ENCODE assay signal across 12 cellular contexts in genomic region chr5:10457682-10458574, GRCh38. TPM values are rescaled to one million over a fixed set of nuclear protein-coding genes. Genes with fewer than 3 reads are reported as not detected.
DNase-seq lines count a peak whose midpoint lies in the region; ATAC-seq and TF ChIP-seq lines count a peak whose summit lies in the region.
"Had no signal": no experiment of that assay in that cellular context is flagged by ENCODE, and none has a peak within 500 bp of the region (broad histone marks: within the 10 kb centered on the region; RNA-seq: fewer than 3 reads in every experiment).

No MANE protein-coding gene starts in this region.

- H3K79me2 ChIP-seq in H9 (ENCODE audit: insufficient read depth, low read length) (no peaks in the 10 kb centered on the region), smooth muscle cell (ENCODE audit: low read depth) (no peaks in the 10 kb centered on the region)

- no peaks in the 10 kb centered on the region for H3K79me1 ChIP-seq in H9 (ENCODE audit: insufficient read depth, low read depth, low read length, poor library complexity, severe bottlenecking)

- no peak overlapping the region for H3K4ac ChIP-seq in H9 (ENCODE audit: low read depth, low read length)

- ATAC-seq in activated T-cell treated with anti-CD3 and anti-CD28 coated beads, Interleukin-2, amount 50 U/mL, for 72 hours (replicated peaks in 1 of 2) = no peak
- no peak for ATAC-seq in HG03280 (IDR thresholded peaks at IDR 0.05; ENCODE audit: unreplicated experiment)
- ATAC-seq: natural killer cell had no signal

- H3K4me1 ChIP-seq in H9 (ENCODE audit: insufficient read depth, low read length) (no peaks in the 10 kb centered on the region), prostate gland (replicated peaks) (peaks cover 6% of the 10 kb centered on the region), smooth muscle cell (ENCODE audit: low read depth) (peaks cover 13% of the 10 kb centered on the region)

- no peak overlapping the region for H2AFZ ChIP-seq in H9 (ENCODE audit: low read length)
- no peak overlapping the region for H2AFZ ChIP-seq in smooth muscle cell (ENCODE audit: low read depth)

- peak; percentile 48 for DNase-seq in H9
- DNase-seq in NCI-H82 treated with DMSO at 0.1 percent for 48 hours (lab: John Stamatoyannopoulos, UW; ENCODE audit: unreplicated experiment) = peak; percentile 29
- peak; percentile 67 for DNase-seq in glutamatergic neuron
- DNase-seq in prostate gland (ENCODE audit: low spot score) = peak; percentile 44
- DNase-seq in activated T-cell treated with anti-CD3 and anti-CD28 coated beads, Interleukin-2, amount 50 U/mL, for 72 hours = no peak
- no peak for DNase-seq in smooth muscle cell (lab: John Stamatoyannopoulos, UW; ENCODE audit: unreplicated experiment)
- DNase-seq in HuH-7 (ENCODE audit: low spot score) = no peak
- DNase-seq: activated B cell treated with CpG ODN at 0.5 μM for 24 hours, natural killer cell had no signal

- no peak overlapping the region for H2BK15ac ChIP-seq in H9 (ENCODE audit: low read depth, low read length)

- H3K4me3 ChIP-seq in prostate gland = no peak overlapping the region
- no peak overlapping the region for H3K4me3 ChIP-seq in smooth muscle cell

- H3K36me3 ChIP-seq in prostate gland (no peaks in the 10 kb centered on the region), smooth muscle cell (ENCODE audit: low read depth) (no peaks in the 10 kb centered on the region)

- H3K4me2 ChIP-seq in H9 (ENCODE audit: insufficient read depth, insufficient read length, low read length) (no peak overlapping the region), smooth muscle cell (no peak overlapping the region)

- H4K5ac ChIP-seq in H9 (ENCODE audit: insufficient read length, low read depth, low read length) = no peak overlapping the region

- no peak overlapping the region for H3K56ac ChIP-seq in H9 (ENCODE audit: insufficient read length, low read depth, low read length)

- H3K27me3 ChIP-seq in H9 (ENCODE audit: insufficient read depth, low read length) (no peaks in the 10 kb centered on the region), prostate gland (replicated peaks; ENCODE audit: insufficient read depth) (no peaks in the 10 kb centered on the region), smooth muscle cell (ENCODE audit: low read depth) (no peaks in the 10 kb centered on the region)

- H3K27ac Mint-ChIP-seq in H9 = no peak overlapping the region
- H3K27ac Mint-ChIP-seq in glutamatergic neuron (ENCODE audit: unreplicated experiment) = no peak overlapping the region
- H3K27ac Mint-ChIP-seq in activated T-cell treated with anti-CD3 and anti-CD28 coated beads, Interleukin-2, amount 50 U/mL, for 72 hours = no peak overlapping the region
- H3K27ac Mint-ChIP-seq: activated B cell treated with CpG ODN at 0.5 μM for 24 hours; activated T-helper 2 cell treated with anti-CD3 and anti-CD28 coated beads, Interferon-gamma antibody, Interleukin-2, Interleukin-4, amounts not matched to agents 10 μg/mL and 5 μg/mL and 100 μg/mL, durations not matched to agents 14 hours and 24 hours and 36 hours; dendritic cell treated with granulocyte-macrophage colony-stimulating factor and Interleukin-4, amounts not matched to agents 40 ng/mL and 50 ng/mL, for 4 days; natural killer cell had no signal

- no peak overlapping the region for H2BK20ac ChIP-seq in H9 (ENCODE audit: low read depth, low read length, poor library complexity, severe bottlenecking)

- no peaks in the 10 kb centered on the region; a peak in 1 of 7 replicates for H3K36me3 Mint-ChIP-seq in H9 (ENCODE audit: insufficient read depth in 1 of 3, low read depth in 3 of 3)
- H3K36me3 Mint-ChIP-seq in glutamatergic neuron (ENCODE audit: unreplicated experiment) = no peaks in the 10 kb centered on the region
- no peaks in the 10 kb centered on the region for H3K36me3 Mint-ChIP-seq in activated T-cell treated with anti-CD3 and anti-CD28 coated beads, Interleukin-2, amount 50 U/mL, for 72 hours (ENCODE audit: insufficient read depth in 2 of 2)
- H3K36me3 Mint-ChIP-seq: natural killer cell had no signal

- TF ChIP-seq CTCF in H9 (conservative IDR thresholded peaks at IDR 0.05) = no peak
- no peak for TF ChIP-seq CTCF in glutamatergic neuron (IDR thresholded peaks at IDR 0.05; ENCODE audit: partially characterized antibody, unreplicated experiment)
- TF ChIP-seq CTCF in prostate gland (IDR thresholded peaks at IDR 0.05) = no peak
- no peak for TF ChIP-seq CTCF in smooth muscle cell (IDR thresholded peaks at IDR 0.05; ENCODE audit: borderline replicate concordance, insufficient read depth, poor library complexity, severe bottlenecking)

- H4K8ac ChIP-seq in H9 (replicated peaks; ENCODE audit: insufficient read length, low read depth, low read length) = no peak overlapping the region

- no peak overlapping the region for H3K18ac ChIP-seq in H9 (ENCODE audit: insufficient read length, low read depth, low read length)

- H3K9me3 Mint-ChIP-seq in H9 = no peaks in the 10 kb centered on the region
- peaks cover 3% of the 10 kb centered on the region for H3K9me3 Mint-ChIP-seq in glutamatergic neuron (ENCODE audit: unreplicated experiment)
- no peaks in the 10 kb centered on the region for H3K9me3 Mint-ChIP-seq in activated T-cell treated with anti-CD3 and anti-CD28 coated beads, Interleukin-2, amount 50 U/mL, for 72 hours
- H3K9me3 Mint-ChIP-seq: activated B cell treated with CpG ODN at 0.5 μM for 24 hours; activated T-helper 2 cell treated with anti-CD3 and anti-CD28 coated beads, Interferon-gamma antibody, Interleukin-2, Interleukin-4, amounts not matched to agents 10 μg/mL and 5 μg/mL and 100 μg/mL, durations not matched to agents 14 hours and 24 hours and 36 hours; dendritic cell treated with granulocyte-macrophage colony-stimulating factor and Interleukin-4, amounts not matched to agents 40 ng/mL and 50 ng/mL, for 4 days; natural killer cell had no signal

- TF ChIP-seq POLR2A in prostate gland (IDR thresholded peaks at IDR 0.05) = no peak

- H3K9ac ChIP-seq in H9 (ENCODE audit: extremely low read depth, insufficient read length, low read length) (no peak overlapping the region), smooth muscle cell (ENCODE audit: low read depth) (no peak overlapping the region)

- no peak overlapping the region for H3K27ac ChIP-seq in H9 (ENCODE audit: insufficient read length, low read depth, low read length)
- H3K27ac ChIP-seq in prostate gland = no peak overlapping the region
- H3K27ac ChIP-seq in smooth muscle cell (ENCODE audit: low read depth) = no peak overlapping the region

- no peak overlapping the region for H4K91ac ChIP-seq in H9 (ENCODE audit: insufficient read length, low read depth, low read length)

- H3K4me1 Mint-ChIP-seq in H9 = peaks cover 32 to 43% of the 10 kb centered on the region in 2 experiments
- H3K4me1 Mint-ChIP-seq in glutamatergic neuron (ENCODE audit: low read depth, unreplicated experiment) = peaks cover 19% of the 10 kb centered on the region
- H3K4me1 Mint-ChIP-seq in activated T-cell treated with anti-CD3 and anti-CD28 coated beads, Interleukin-2, amount 50 U/mL, for 72 hours (ENCODE audit: low read depth) = no peaks in the 10 kb centered on the region

- no peak overlapping the region; a peak in 1 of 5 replicates for H3K4me3 Mint-ChIP-seq in H9
- no peak overlapping the region for H3K4me3 Mint-ChIP-seq in glutamatergic neuron (ENCODE audit: unreplicated experiment)
- no peak overlapping the region for H3K4me3 Mint-ChIP-seq in activated T-cell treated with anti-CD3 and anti-CD28 coated beads, Interleukin-2, amount 50 U/mL, for 72 hours
- H3K4me3 Mint-ChIP-seq: activated B cell treated with CpG ODN at 0.5 μM for 24 hours; dendritic cell treated with granulocyte-macrophage colony-stimulating factor and Interleukin-4, amounts not matched to agents 40 ng/mL and 50 ng/mL, for 4 days; natural killer cell had no signal

- intact Hi-C loops in prostate gland (cut with DNase I) = loop anchor here (5.0 to 10.0 kb wide), 2 partner anchors 94 to 307 kb away; partner anchors contain the start of gene DAP

- H4K20me1 ChIP-seq in H9 (ENCODE audit: control insufficient read depth, insufficient read depth, insufficient read length) = peaks cover 2% of the 10 kb centered on the region
- H4K20me1 ChIP-seq in smooth muscle cell (ENCODE audit: low read depth) = no peaks in the 10 kb centered on the region

- no peak overlapping the region for H3T11ph ChIP-seq in H9 (ENCODE audit: low read length)

- no peak overlapping the region; the same call in 1 of the 2 replicates for H3K14ac ChIP-seq in H9 (ENCODE audit: insufficient read depth, low read length)

- no peak overlapping the region for H2BK5ac ChIP-seq in H9 (ENCODE audit: insufficient read length, low read length)

- H3F3A ChIP-seq in smooth muscle cell (ENCODE audit: low read depth) = no peaks in the 10 kb centered on the region

- H3K9me3 ChIP-seq in H9 (ENCODE audit: control insufficient read depth, low read depth, low read length) (no peaks in the 10 kb centered on the region), prostate gland (no peaks in the 10 kb centered on the region), smooth muscle cell (replicated peaks; ENCODE audit: low read depth) (no peaks in the 10 kb centered on the region)

- H3K27me3 Mint-ChIP-seq in H9 (ENCODE audit: low read depth) (peaks cover 10% of the 10 kb centered on the region), glutamatergic neuron (ENCODE audit: unreplicated experiment) (peaks cover 8% of the 10 kb centered on the region)
- H3K27me3 Mint-ChIP-seq in activated T-cell treated with anti-CD3 and anti-CD28 coated beads, Interleukin-2, amount 50 U/mL, for 72 hours (ENCODE audit: low read depth) = no peaks in the 10 kb centered on the region
- H3K27me3 Mint-ChIP-seq: activated B cell treated with CpG ODN at 0.5 μM for 24 hours had no signal

- no peak overlapping the region for H2BK120ac ChIP-seq in H9 (ENCODE audit: low read depth, low read length, poor library complexity, severe bottlenecking)

- H2AK5ac ChIP-seq in H9 (ENCODE audit: insufficient read length, low read length) = no peak overlapping the region

- no peaks in the 10 kb centered on the region for H3K23me2 ChIP-seq in H9 (ENCODE audit: insufficient read length, low read depth, low read length, poor library complexity, severe bottlenecking)

- WGBS in H9 (ENCODE audit: extremely low coverage, insufficient read length, low lambda C conversion rate) = no CpG with 5 or more reads among the region's 23 CpGs
- WGBS in prostate gland = 66% methylated on average over 23 of the region's 23 CpGs
- 82% methylated on average over 20 of the region's 23 CpGs for WGBS in smooth muscle cell (ENCODE audit: low lambda C conversion rate)

- no peak overlapping the region for H3K23ac ChIP-seq in H9 (ENCODE audit: insufficient read length, low read depth, low read length)

- H2BK12ac ChIP-seq in H9 (ENCODE audit: insufficient read length, low read depth, low read length) = no peak overlapping the region

RNA-seq across cellular contexts. Expression of gene ROPN1L, which starts 16.2 kb away (rescaled TPM):
- total RNA-seq in H9 (2021) (0.37 TPM in 1 of 2 replicates, not detected in the other), glutamatergic neuron (ENCODE audit: unreplicated experiment) (not detected), prostate gland (10 to 100 TPM in 1 of 2 donors, not detected in 1; 34.9 TPM), smooth muscle cell (0.63 and 3.0 TPM in 2 replicates)
- total RNA-seq in activated T-cell treated with anti-CD3 and anti-CD28 coated beads, Interleukin-2, amount 50 U/mL, for 72 hours = under 1 TPM; 0.26 to 0.58 TPM
- polyA plus RNA-seq in smooth muscle cell = 0.78 TPM in 1 of 2 replicates, not detected in the other

Comparison
In these comparisons a context has a peak if more than half of its experiments do, and no peak if none do; other contexts are left out.
1. DNase-seq: peak in H9 (single experiment), NCI-H82 treated with DMSO at 0.1 percent for 48 hours (single experiment), glutamatergic neuron (single experiment) and prostate gland (single experiment); none in activated T-cell treated with anti-CD3 and anti-CD28 coated beads, Interleukin-2, amount 50 U/mL, for 72 hours (0 of 2), smooth muscle cell (single experiment) and HuH-7 (single experiment).